1 cellular context compared by ENCODE assay signal in the genomic region with DNA sequence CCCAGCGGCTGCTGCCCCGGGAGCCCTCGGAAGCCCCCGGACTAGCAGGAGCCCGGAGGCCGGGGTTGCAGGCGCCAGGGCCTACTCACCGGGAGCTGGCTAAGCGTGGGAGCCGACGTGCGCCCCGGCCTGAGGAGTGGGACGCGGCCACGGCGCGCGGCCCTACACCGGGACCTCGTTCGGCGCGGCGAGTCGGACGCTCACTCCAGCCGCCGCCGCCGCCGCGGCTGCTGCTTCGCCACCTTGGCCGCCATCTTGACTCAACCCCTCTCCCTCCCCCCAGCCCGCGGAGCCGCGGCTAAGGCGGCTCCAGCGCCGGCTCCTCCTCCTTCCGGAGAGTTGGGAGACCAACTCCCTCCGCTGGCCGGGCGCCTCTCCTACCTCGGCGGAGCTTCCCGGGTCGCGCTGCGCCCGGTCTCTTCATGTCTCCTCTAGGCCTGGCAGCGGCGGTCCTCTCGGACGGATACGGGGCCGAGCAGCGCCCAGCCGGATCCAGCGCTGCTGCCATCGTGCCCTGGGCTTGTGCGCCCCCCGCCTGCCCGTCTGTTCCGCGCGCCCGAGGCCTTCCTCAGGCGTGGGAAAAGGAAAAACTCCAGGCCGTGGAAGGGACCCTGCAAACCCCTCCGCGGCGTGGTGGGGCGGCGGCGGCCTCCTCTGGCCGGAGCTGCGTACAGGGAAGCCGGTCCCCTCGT.
TF ChIP-seq lines count a peak whose summit lies in the region.

A gene (minus strand): TSS at position 262 of the 692 bp plus-strand sequence. CDS start 20,965 bp downstream, outside the sequence.

TF ChIP-seq in HEK293, 187 proteins besides CTCF, POLR2A, EP300 and RAD21 (continued from another document):
- TF ChIP-seq, protein P1, sequence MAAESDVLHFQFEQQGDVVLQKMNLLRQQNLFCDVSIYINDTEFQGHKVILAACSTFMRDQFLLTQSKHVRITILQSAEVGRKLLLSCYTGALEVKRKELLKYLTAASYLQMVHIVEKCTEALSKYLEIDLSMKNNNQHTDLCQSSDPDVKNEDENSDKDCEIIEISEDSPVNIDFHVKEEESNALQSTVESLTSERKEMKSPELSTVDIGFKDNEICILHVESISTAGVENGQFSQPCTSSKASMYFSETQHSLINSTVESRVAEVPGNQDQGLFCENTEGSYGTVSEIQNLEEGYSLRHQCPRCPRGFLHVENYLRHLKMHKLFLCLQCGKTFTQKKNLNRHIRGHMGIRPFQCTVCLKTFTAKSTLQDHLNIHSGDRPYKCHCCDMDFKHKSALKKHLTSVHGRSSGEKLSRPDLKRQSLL (tag by site-specific recombination; IDR thresholded peaks at IDR 0.05): peak; percentile 100
- TF ChIP-seq ZNF2 (tag by site-specific recombination; IDR thresholded peaks at IDR 0.05) (peak; percentile 84), ZXDB (tag by site-specific recombination; IDR thresholded peaks at IDR 0.05) (peak; percentile 40; the same call in 1 of the 2 replicates), ZNF366 (tag by site-specific recombination; conservative IDR thresholded peaks at IDR 0.05) (no peak), FEZF1 (tag by site-specific recombination; IDR thresholded peaks at IDR 0.05) (no peak), ZSCAN16 (tag by site-specific recombination; IDR thresholded peaks at IDR 0.05) (no peak; the same call in 1 of the 2 replicates), ZFP69B (tag by site-specific recombination; IDR thresholded peaks at IDR 0.05) (peak; percentile 36; the same call in 1 of the 2 replicates), ZNF660 (tag by site-specific recombination; IDR thresholded peaks at IDR 0.05) (peak; percentile 83), KLF10 (tag by site-specific recombination; IDR thresholded peaks at IDR 0.05) (0 out of 2 replicates have a peak, but pooled peaks have one; percentile 31), ZNF302 (tag by site-specific recombination; IDR thresholded peaks at IDR 0.05; ENCODE audit: low read depth) (no peak), ZNF837 (tag by site-specific recombination; IDR thresholded peaks at IDR 0.05) (no peak), ZNF292 (tag by site-specific recombination; IDR thresholded peaks at IDR 0.05; ENCODE audit: borderline replicate concordance, low read depth) (no peak), ZNF76 (tag by site-specific recombination; IDR thresholded peaks at IDR 0.05; ENCODE audit: borderline replicate concordance, low read depth) (peak; percentile 39; the same call in 1 of the 2 replicates), ZBTB17 (tag by site-specific recombination; IDR thresholded peaks at IDR 0.05) (peak; percentile 58; the same call in 1 of the 2 replicates), ZSCAN30 (tag by site-specific recombination; IDR thresholded peaks at IDR 0.05) (peak; percentile 86), ZBTB20 (tag by site-specific recombination; IDR thresholded peaks at IDR 0.05) (peak; percentile 50), SP3 (tag by site-specific recombination; IDR thresholded peaks at IDR 0.05) (peak; percentile 64), OSR2 (tag by site-specific recombination; IDR thresholded peaks at IDR 0.05) (peak; percentile 72), GLIS1 (tag by site-specific recombination; IDR thresholded peaks at IDR 0.05) (0 out of 2 replicates have a peak, but pooled peaks have one; percentile 14), ZFP37 (tag by site-specific recombination; IDR thresholded peaks at IDR 0.05) (peak; percentile 90), KLF7 (tag by site-specific recombination; IDR thresholded peaks at IDR 0.05; ENCODE audit: borderline replicate concordance) (peak; percentile 57), ZNF792 (tag by site-specific recombination; IDR thresholded peaks at IDR 0.05) (0 out of 2 replicates have a peak, but pooled peaks have one; percentile 26), MYNN (tag by site-specific recombination; IDR thresholded peaks at IDR 0.05; ENCODE audit: borderline replicate concordance) (peak; percentile 24; the same call in 1 of the 2 replicates), ZNF777 (tag by site-specific recombination; IDR thresholded peaks at IDR 0.05; ENCODE audit: borderline replicate concordance) (0 out of 2 replicates have a peak, but pooled peaks have one; percentile 16), ZNF394 (tag by site-specific recombination; IDR thresholded peaks at IDR 0.05; ENCODE audit: borderline replicate concordance) (peak; percentile 39; the same call in 1 of the 2 replicates)
- TF ChIP-seq, protein P2, sequence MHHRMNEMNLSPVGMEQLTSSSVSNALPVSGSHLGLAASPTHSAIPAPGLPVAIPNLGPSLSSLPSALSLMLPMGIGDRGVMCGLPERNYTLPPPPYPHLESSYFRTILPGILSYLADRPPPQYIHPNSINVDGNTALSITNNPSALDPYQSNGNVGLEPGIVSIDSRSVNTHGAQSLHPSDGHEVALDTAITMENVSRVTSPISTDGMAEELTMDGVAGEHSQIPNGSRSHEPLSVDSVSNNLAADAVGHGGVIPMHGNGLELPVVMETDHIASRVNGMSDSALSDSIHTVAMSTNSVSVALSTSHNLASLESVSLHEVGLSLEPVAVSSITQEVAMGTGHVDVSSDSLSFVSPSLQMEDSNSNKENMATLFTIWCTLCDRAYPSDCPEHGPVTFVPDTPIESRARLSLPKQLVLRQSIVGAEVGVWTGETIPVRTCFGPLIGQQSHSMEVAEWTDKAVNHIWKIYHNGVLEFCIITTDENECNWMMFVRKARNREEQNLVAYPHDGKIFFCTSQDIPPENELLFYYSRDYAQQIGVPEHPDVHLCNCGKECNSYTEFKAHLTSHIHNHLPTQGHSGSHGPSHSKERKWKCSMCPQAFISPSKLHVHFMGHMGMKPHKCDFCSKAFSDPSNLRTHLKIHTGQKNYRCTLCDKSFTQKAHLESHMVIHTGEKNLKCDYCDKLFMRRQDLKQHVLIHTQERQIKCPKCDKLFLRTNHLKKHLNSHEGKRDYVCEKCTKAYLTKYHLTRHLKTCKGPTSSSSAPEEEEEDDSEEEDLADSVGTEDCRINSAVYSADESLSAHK (tag by site-specific recombination; IDR thresholded peaks at IDR 0.05): no peak
- TF ChIP-seq, protein P3, sequence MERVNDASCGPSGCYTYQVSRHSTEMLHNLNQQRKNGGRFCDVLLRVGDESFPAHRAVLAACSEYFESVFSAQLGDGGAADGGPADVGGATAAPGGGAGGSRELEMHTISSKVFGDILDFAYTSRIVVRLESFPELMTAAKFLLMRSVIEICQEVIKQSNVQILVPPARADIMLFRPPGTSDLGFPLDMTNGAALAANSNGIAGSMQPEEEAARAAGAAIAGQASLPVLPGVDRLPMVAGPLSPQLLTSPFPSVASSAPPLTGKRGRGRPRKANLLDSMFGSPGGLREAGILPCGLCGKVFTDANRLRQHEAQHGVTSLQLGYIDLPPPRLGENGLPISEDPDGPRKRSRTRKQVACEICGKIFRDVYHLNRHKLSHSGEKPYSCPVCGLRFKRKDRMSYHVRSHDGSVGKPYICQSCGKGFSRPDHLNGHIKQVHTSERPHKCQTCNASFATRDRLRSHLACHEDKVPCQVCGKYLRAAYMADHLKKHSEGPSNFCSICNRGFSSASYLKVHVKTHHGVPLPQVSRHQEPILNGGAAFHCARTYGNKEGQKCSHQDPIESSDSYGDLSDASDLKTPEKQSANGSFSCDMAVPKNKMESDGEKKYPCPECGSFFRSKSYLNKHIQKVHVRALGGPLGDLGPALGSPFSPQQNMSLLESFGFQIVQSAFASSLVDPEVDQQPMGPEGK (tag by site-specific recombination; IDR thresholded peaks at IDR 0.05): peak; percentile 38
- TF ChIP-seq, protein P4, sequence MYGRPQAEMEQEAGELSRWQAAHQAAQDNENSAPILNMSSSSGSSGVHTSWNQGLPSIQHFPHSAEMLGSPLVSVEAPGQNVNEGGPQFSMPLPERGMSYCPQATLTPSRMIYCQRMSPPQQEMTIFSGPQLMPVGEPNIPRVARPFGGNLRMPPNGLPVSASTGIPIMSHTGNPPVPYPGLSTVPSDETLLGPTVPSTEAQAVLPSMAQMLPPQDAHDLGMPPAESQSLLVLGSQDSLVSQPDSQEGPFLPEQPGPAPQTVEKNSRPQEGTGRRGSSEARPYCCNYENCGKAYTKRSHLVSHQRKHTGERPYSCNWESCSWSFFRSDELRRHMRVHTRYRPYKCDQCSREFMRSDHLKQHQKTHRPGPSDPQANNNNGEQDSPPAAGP (tag by site-specific recombination; IDR thresholded peaks at IDR 0.05): no peak
- TF ChIP-seq, protein P5, sequence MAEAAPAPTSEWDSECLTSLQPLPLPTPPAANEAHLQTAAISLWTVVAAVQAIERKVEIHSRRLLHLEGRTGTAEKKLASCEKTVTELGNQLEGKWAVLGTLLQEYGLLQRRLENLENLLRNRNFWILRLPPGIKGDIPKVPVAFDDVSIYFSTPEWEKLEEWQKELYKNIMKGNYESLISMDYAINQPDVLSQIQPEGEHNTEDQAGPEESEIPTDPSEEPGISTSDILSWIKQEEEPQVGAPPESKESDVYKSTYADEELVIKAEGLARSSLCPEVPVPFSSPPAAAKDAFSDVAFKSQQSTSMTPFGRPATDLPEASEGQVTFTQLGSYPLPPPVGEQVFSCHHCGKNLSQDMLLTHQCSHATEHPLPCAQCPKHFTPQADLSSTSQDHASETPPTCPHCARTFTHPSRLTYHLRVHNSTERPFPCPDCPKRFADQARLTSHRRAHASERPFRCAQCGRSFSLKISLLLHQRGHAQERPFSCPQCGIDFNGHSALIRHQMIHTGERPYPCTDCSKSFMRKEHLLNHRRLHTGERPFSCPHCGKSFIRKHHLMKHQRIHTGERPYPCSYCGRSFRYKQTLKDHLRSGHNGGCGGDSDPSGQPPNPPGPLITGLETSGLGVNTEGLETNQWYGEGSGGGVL (tag by site-specific recombination; IDR thresholded peaks at IDR 0.05): 0 out of 2 replicates have a peak, but pooled peaks have one; percentile 35
- TF ChIP-seq, protein P6, sequence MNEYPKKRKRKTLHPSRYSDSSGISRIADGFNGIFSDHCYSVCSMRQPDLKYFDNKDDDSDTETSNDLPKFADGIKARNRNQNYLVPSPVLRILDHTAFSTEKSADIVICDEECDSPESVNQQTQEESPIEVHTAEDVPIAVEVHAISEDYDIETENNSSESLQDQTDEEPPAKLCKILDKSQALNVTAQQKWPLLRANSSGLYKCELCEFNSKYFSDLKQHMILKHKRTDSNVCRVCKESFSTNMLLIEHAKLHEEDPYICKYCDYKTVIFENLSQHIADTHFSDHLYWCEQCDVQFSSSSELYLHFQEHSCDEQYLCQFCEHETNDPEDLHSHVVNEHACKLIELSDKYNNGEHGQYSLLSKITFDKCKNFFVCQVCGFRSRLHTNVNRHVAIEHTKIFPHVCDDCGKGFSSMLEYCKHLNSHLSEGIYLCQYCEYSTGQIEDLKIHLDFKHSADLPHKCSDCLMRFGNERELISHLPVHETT (tag by site-specific recombination; IDR thresholded peaks at IDR 0.05): no peak
- TF ChIP-seq, protein P7, sequence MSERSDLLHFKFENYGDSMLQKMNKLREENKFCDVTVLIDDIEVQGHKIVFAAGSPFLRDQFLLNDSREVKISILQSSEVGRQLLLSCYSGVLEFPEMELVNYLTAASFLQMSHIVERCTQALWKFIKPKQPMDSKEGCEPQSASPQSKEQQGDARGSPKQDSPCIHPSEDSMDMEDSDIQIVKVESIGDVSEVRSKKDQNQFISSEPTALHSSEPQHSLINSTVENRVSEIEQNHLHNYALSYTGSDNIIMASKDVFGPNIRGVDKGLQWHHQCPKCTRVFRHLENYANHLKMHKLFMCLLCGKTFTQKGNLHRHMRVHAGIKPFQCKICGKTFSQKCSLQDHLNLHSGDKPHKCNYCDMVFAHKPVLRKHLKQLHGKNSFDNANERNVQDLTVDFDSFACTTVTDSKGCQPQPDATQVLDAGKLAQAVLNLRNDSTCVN (tag by site-specific recombination; optimal IDR thresholded peaks at IDR 0.05): peak; percentile 90
TF ChIP-seq in HEK293: peak in this region for 56.
